In genomic region chr9:14320272-14321245, GRCh38 we compare ENCODE assay signal across 8 cellular contexts. TPM values are rescaled to one million over a fixed set of nuclear protein-coding genes. Genes with fewer than 3 reads are reported as not detected.
DNase-seq lines count a peak whose midpoint lies in the region; ATAC-seq and TF ChIP-seq lines count a peak whose summit lies in the region.

No MANE protein-coding gene starts in this region.

- H3K4me1 ChIP-seq in DOHH2 (ENCODE audit: control insufficient read depth, low read length) (peaks cover 83% of the 10 kb centered on the region), thyroid gland (peaks cover 18 to 30% of the 10 kb centered on the region in 2 donors)

- intact Hi-C loops in left colon (cut with DNase I, micrococcal nuclease): no loop called here
- intact Hi-C loops in thyroid gland (cut with DNase I): no loop called here

- DNase-seq in MG63 (peak; percentile 93), astrocyte of the hippocampus (ENCODE audit: low read depth, low spot score) (peak; percentile 84), left colon (peak; percentile 34 to 44), thyroid gland (peak; percentile 27 to 35), activated gamma-delta T cell treated with Interleukin-2 at 50 U/mL for 16 hours (no peak)

- H3K36me3 ChIP-seq in DOHH2 (ENCODE audit: control insufficient read depth, low read length) (no peaks in the 10 kb centered on the region), MG63 (no peaks in the 10 kb centered on the region), thyroid gland (no peaks in the 10 kb centered on the region)

- H3K27me3 ChIP-seq in DOHH2 (ENCODE audit: control insufficient read depth, low read length): no peaks in the 10 kb centered on the region
- no peaks in the 10 kb centered on the region for H3K27me3 ChIP-seq in MG63
- no peaks in the 10 kb centered on the region for H3K27me3 ChIP-seq in thyroid gland

- H3K9me3 ChIP-seq in DOHH2 (ENCODE audit: control insufficient read depth, insufficient read depth, low read length) (no peaks in the 10 kb centered on the region), MG63 (no peaks in the 10 kb centered on the region), thyroid gland (no peaks in the 10 kb centered on the region)

- peaks cover 14% of the 10 kb centered on the region for H3F3A ChIP-seq in DOHH2 (ENCODE audit: control insufficient read depth, insufficient read depth)

- TF ChIP-seq CTCF in DOHH2 (IDR thresholded peaks at IDR 0.05; ENCODE audit: low read depth, low read length, poor library complexity, severe bottlenecking): no peak
- no peak for TF ChIP-seq CTCF in thyroid gland (IDR thresholded peaks at IDR 0.05)

- no peak for TF ChIP-seq POLR2A in thyroid gland (IDR thresholded peaks at IDR 0.05)

- H3K79me2 ChIP-seq in DOHH2 (ENCODE audit: control insufficient read depth, low read length): peaks cover 19% of the 10 kb centered on the region

- WGBS in thyroid gland, 2 donors: 29 to 52% methylated on average over 16 of the region's 16 CpGs

- H3K4me3 ChIP-seq in DOHH2 (ENCODE audit: low read length) (peak overlapping the region; percentile 71), MG63 (peak overlapping the region; percentile 61), thyroid gland (replicated peaks in 1 of 3) (no peak overlapping the region)

- H3K4me2 ChIP-seq in DOHH2 (ENCODE audit: low read length): peak overlapping the region; percentile 66

- no peaks in the 10 kb centered on the region for H4K20me1 ChIP-seq in DOHH2 (ENCODE audit: control insufficient read depth, insufficient read depth, low read depth, low read length)

- H3K9me2 ChIP-seq in DOHH2 (replicated peaks; ENCODE audit: control insufficient read depth, low read length): no peaks in the 10 kb centered on the region

- peak; percentile 26 for ATAC-seq in left colon
- ATAC-seq in GM18873 (IDR thresholded peaks at IDR 0.05; ENCODE audit: low FRiP score, unreplicated experiment): no peak
- ATAC-seq in GM21723 (IDR thresholded peaks at IDR 0.05; ENCODE audit: unreplicated experiment): no peak

- H3K27ac ChIP-seq in DOHH2 (ENCODE audit: low read depth, low read length) (peak overlapping the region; percentile 86), thyroid gland (peak overlapping the region; percentile 69 to 100 (median 94))

RNA-seq across cellular contexts. Expression of gene NFIB, which starts 6.6 kb away (rescaled TPM):
- total RNA-seq in MG63 (2014; rRNA removed; shearing (Covaris generic); ENCODE audit: low replicate concordance): 47.3 and 62.1 TPM in 2 replicates
- total RNA-seq in left colon (10 to 100 TPM; 45.2 to 74.7 TPM), thyroid gland (100 to 1,000 TPM in 3 of 4 donors, 10 to 100 TPM in 1; 57.9 to 144 (median 125) TPM)

Comparison
In these comparisons a context has a peak if more than half of its experiments do, and no peak if none do; other contexts are left out.
1. H3K4me3 ChIP-seq: peak in DOHH2 (single experiment) and MG63 (single experiment); none in thyroid gland (0 of 3).